In genomic region chr13:46582190-46582589, GRCh38 we compare ENCODE assay signal across 22 cellular contexts. TPM values are rescaled to one million over a fixed set of nuclear protein-coding genes. Genes with fewer than 3 reads are reported as not detected.
DNase-seq lines count a peak whose midpoint lies in the region; ATAC-seq, FAIRE-seq and TF ChIP-seq lines count a peak whose summit lies in the region.
"Had no signal": no experiment of that assay in that cellular context is flagged by ENCODE, and none has a peak within 500 bp of the region (broad histone marks: within the 10 kb centered on the region; RNA-seq: fewer than 3 reads in every experiment).

No MANE protein-coding gene starts in this region.

- H3K79me2 ChIP-seq in HepG2 (ENCODE audit: insufficient read depth, low read length) = peaks cover 69% of the 10 kb centered on the region

- in situ Hi-C loops in HepG2 (cut with HindIII; ENCODE audit: extremely low pct_ligation_motif_present, low pct_unique_long_range_greater_than_20kb) = no loop called here

- H3K27me3 ChIP-seq in HepG2 (ENCODE audit: control insufficient read depth in 1 of 2, insufficient read depth in 2 of 2, low read length in 2 of 2) (no peaks in the 10 kb centered on the region; a peak in 1 of 5 replicates), right lobe of liver (no peaks in the 10 kb centered on the region), ascending aorta (no peaks in the 10 kb centered on the region)

- H3K27ac Mint-ChIP-seq in glutamatergic neuron (ENCODE audit: unreplicated experiment) = peak overlapping the region; percentile 28
- H3K27ac Mint-ChIP-seq: CD4-positive, alpha-beta memory T cell had no signal

- H3K9me3 Mint-ChIP-seq in glutamatergic neuron (ENCODE audit: unreplicated experiment) = peaks cover 3% of the 10 kb centered on the region
- H3K9me3 Mint-ChIP-seq: CD4-positive, alpha-beta memory T cell had no signal

- no peak overlapping the region for H3K4me3 Mint-ChIP-seq in glutamatergic neuron (ENCODE audit: unreplicated experiment)
- H3K4me3 Mint-ChIP-seq: B cell; CD4-positive, alpha-beta memory T cell had no signal

- no peak for TF ChIP-seq RAD21 in HepG2 (CRISPR knock-in tag; IDR thresholded peaks at IDR 0.05)

- H3K4me1 ChIP-seq in HepG2 (ENCODE audit: insufficient read depth, low read length) = peaks cover 47% of the 10 kb centered on the region
- peaks cover 0 to 29% (median 6%) of the 10 kb centered on the region in 4 donors for H3K4me1 ChIP-seq in right lobe of liver
- peaks cover 19 to 52% of the 10 kb centered on the region in 2 donors for H3K4me1 ChIP-seq in ascending aorta

- CTCF ChIA-PET in HepG2 (lab: Yijun Ruan, JAX; ENCODE audit: low intra/inter-chr PET ratio, low total read pairs) = no interaction called here

- H3K4me2 ChIP-seq in HepG2 (ENCODE audit: low read depth, low read length) = no peak overlapping the region

- peaks cover 35% of the 10 kb centered on the region for H4K20me1 ChIP-seq in HepG2 (ENCODE audit: insufficient read depth, low read length)

- ATAC-seq in HepG2 (no peak), right lobe of liver (no peak), HG02884 (IDR thresholded peaks at IDR 0.05; ENCODE audit: unreplicated experiment) (no peak), HG02763 (IDR thresholded peaks at IDR 0.05; ENCODE audit: unreplicated experiment) (no peak)

- peaks cover 0 to 4% of the 10 kb centered on the region in 2 experiments; a peak in 2 of 5 replicates for H3K36me3 ChIP-seq in HepG2 (replicated peaks in 1 of 2; ENCODE audit: control insufficient read depth in 1 of 2, insufficient read depth in 2 of 2, low read length in 2 of 2)
- H3K36me3 ChIP-seq in right lobe of liver = no peaks in the 10 kb centered on the region
- H3K36me3 ChIP-seq in ascending aorta = no peaks in the 10 kb centered on the region

- H3K36me3 Mint-ChIP-seq in glutamatergic neuron (ENCODE audit: unreplicated experiment) = no peaks in the 10 kb centered on the region

- H2AFZ ChIP-seq in HepG2 (ENCODE audit: low read length) = no peak overlapping the region
- H2AFZ ChIP-seq: GM23248 had no signal

- H3K27me3 Mint-ChIP-seq in glutamatergic neuron (ENCODE audit: unreplicated experiment) = peaks cover 6% of the 10 kb centered on the region
- H3K27me3 Mint-ChIP-seq: B cell; CD4-positive, alpha-beta memory T cell had no signal

- TF ChIP-seq CTCF in HepG2 (CRISPR knock-in tag; IDR thresholded peaks at IDR 0.05) (no peak), right lobe of liver (IDR thresholded peaks at IDR 0.05) (no peak), ascending aorta (IDR thresholded peaks at IDR 0.05) (no peak), glutamatergic neuron (IDR thresholded peaks at IDR 0.05; ENCODE audit: partially characterized antibody, unreplicated experiment) (no peak)

- no peak for TF ChIP-seq POLR2A in HepG2 (IDR thresholded peaks at IDR 0.05; ENCODE audit: insufficient read depth in 1 of 2, low read depth in 2 of 2, low read length in 2 of 2)
- no peak for TF ChIP-seq POLR2A in right lobe of liver (IDR thresholded peaks at IDR 0.05)

- peaks cover 44% of the 10 kb centered on the region for H3K4me1 Mint-ChIP-seq in glutamatergic neuron (ENCODE audit: low read depth, unreplicated experiment)

- no peak overlapping the region for H3K4me3 ChIP-seq in HepG2 (replicated peaks in 1 of 3; ENCODE audit: insufficient read depth in 1 of 3, low read depth in 2 of 3, low read length in 3 of 3)
- H3K4me3 ChIP-seq in right lobe of liver = no peak overlapping the region
- no peak overlapping the region for H3K4me3 ChIP-seq in ascending aorta
- H3K4me3 ChIP-seq: GM23248 had no signal

- FAIRE-seq in HepG2 (lab: Jason Lieb, UNC) = no peak
- FAIRE-seq: A204.1, G401.6, GM19239, H1 had no signal

- H3K9me3 ChIP-seq in HepG2 (ENCODE audit: low read length) (no peaks in the 10 kb centered on the region), right lobe of liver (no peaks in the 10 kb centered on the region), ascending aorta (no peaks in the 10 kb centered on the region)
- H3K9me3 ChIP-seq: Caco-2 had no signal

- no peak for TF ChIP-seq EP300 in HepG2 (IDR thresholded peaks at IDR 0.05; ENCODE audit: low read depth in 2 of 2, low read length in 2 of 2)
- TF ChIP-seq EP300 in HepG2 (CRISPR knock-in tag; IDR thresholded peaks at IDR 0.05; ENCODE audit: borderline replicate concordance) = no peak

- BruUV-seq in HepG2 (replicated peaks; lab: Mats Ljungman, UMichigan) = no TSS peak

- whole genome bisulfite sequencing in HepG2 (ENCODE audit: low lambda C conversion rate) = 63% methylated on average over 2 of the region's 2 CpGs
- 80% methylated on average over 1 of the region's 2 CpGs for WGBS in right lobe of liver (ENCODE audit: insufficient coverage, low coverage, low lambda C conversion rate, missing lambda C conversion rate)

- no peak overlapping the region for H3K9ac ChIP-seq in HepG2 (ENCODE audit: insufficient read depth, low read depth, low read length)
- H3K9ac ChIP-seq: GM23248 had no signal

- DNase-seq in HepG2 (ENCODE audit: low spot score) (no peak), right lobe of liver (no peak), ascending aorta (ENCODE audit: low spot score in 2 of 2) (no peak), glutamatergic neuron (no peak), hepatic stellate cell (ENCODE audit: low spot score) (no peak), ecto neural progenitor cell (ENCODE audit: low spot score) (no peak)
- DNase-seq: C1 segment of cervical spinal cord; Caco-2; CD4-positive, alpha-beta memory T cell; DMS153; DND-41; GM23248; H7; HCEC 1CT had no signal

- H3K27ac ChIP-seq in HepG2 (ENCODE audit: extremely low read length, insufficient read depth, low read length) (no peak overlapping the region), right lobe of liver (no peak overlapping the region), ascending aorta (peak overlapping the region; percentile 36 to 66)
- H3K27ac ChIP-seq: 22Rv1, GM23248 had no signal

- POLR2A ChIA-PET in HepG2 (lab: Yijun Ruan, JAX) = no interaction called here

- intact Hi-C loops in HepG2 (cut with micrococcal nuclease; ENCODE audit: unreplicated experiment) (no loop called here), right lobe of liver (cut with DNase I) (no loop called here), ascending aorta (cut with DNase I) (no loop called here)

TF ChIP-seq in HepG2, 621 proteins besides CTCF, POLR2A, EP300 and RAD21:
- TF ChIP-seq, protein P1, sequence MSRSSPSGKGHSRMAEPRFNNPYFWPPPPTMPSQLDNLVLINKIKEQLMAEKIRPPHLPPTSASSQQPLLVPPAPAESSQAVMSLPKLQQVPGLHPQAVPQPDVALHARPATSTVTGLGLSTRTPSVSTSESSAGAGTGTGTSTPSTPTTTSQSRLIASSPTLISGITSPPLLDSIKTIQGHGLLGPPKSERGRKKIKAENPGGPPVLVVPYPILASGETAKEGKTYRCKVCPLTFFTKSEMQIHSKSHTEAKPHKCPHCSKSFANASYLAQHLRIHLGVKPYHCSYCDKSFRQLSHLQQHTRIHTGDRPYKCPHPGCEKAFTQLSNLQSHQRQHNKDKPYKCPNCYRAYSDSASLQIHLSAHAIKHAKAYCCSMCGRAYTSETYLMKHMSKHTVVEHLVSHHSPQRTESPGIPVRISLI (CRISPR knock-in tag; IDR thresholded peaks at IDR 0.05; ENCODE audit: borderline replicate concordance) = peak; percentile 29; the same call in 1 of the 2 replicates
- no peak for TF ChIP-seq RCOR2 (CRISPR knock-in tag; IDR thresholded peaks at IDR 0.05)

RNA-seq across cellular contexts. Expression of gene LRCH1, which starts 29.2 kb away (rescaled TPM):
- total RNA-seq in HepG2 (2016; rRNA removed; fragmentation: Illumina TruSeq; extraction: Trizol) (4.1 and 6.6 TPM in 2 replicates), right lobe of liver (1 to 10 TPM; 5.4 to 9.6 (median 7.7) TPM), ascending aorta (45.4 TPM), glutamatergic neuron (ENCODE audit: unreplicated experiment) (40.6 TPM)
- total RNA-seq in HepG2 (2016; cell fraction: cytosol; rRNA removed; fragmentation: Illumina TruSeq; extraction: Trizol; ENCODE audit: low read depth) = 2.2 and 2.4 TPM in 2 replicates
- total RNA-seq in HepG2 (2016; cell fraction: insoluble cytoplasmic fraction; rRNA removed; fragmentation: Illumina TruSeq; extraction: Trizol) = 4.2 and 6.0 TPM in 2 replicates
- total RNA-seq in HepG2 (2016; cell fraction: membrane; rRNA removed; fragmentation: Illumina TruSeq; extraction: Trizol) = 3.5 and 3.9 TPM in 2 replicates
- 10.2 and 12.6 TPM in 2 replicates for total RNA-seq in HepG2 (2016; cell fraction: nucleus; rRNA removed; fragmentation: Illumina TruSeq; extraction: Trizol)
- 9.2 and 12.6 TPM in 2 replicates for polyA plus RNA-seq in HepG2 (2011; rRNA removed)
- 4.7 and 5.6 TPM in 2 replicates for polyA plus RNA-seq in HepG2 (2011; cell fraction: cytosol; rRNA removed)
- 9.3 and 10.3 TPM in 2 replicates for polyA plus RNA-seq in HepG2 (2011; cell fraction: nucleus; rRNA removed)
- polyA plus RNA-seq in HepG2 (2012) = 7.8 and 9.2 TPM in 2 replicates
- 0.29 and 0.41 TPM in 2 replicates for polyA plus RNA-seq in HepG2 (2016; cell fraction: cytosol; fragmentation: Illumina TruSeq; extraction: Trizol; ENCODE audit: low read depth)
- polyA plus RNA-seq in HepG2 (2016; cell fraction: insoluble cytoplasmic fraction; fragmentation: Illumina TruSeq; extraction: Trizol; ENCODE audit: low read depth) = 6.5 and 7.8 TPM in 2 replicates
- 1.3 and 1.7 TPM in 2 replicates for polyA plus RNA-seq in HepG2 (2016; cell fraction: membrane; fragmentation: Illumina TruSeq; extraction: Trizol; ENCODE audit: low read depth)
- 9.3 TPM in 2 replicates for polyA plus RNA-seq in HepG2 (2016; cell fraction: nucleus; fragmentation: Illumina TruSeq; extraction: Trizol; ENCODE audit: insufficient read depth, low read depth)
- polyA minus RNA-seq in HepG2 (2011; rRNA and poly(A)+ RNA removed; ENCODE audit: low replicate concordance) = 10.6 and 13.7 TPM in 2 replicates
- polyA minus RNA-seq in HepG2 (2011; cell fraction: cytosol; rRNA and poly(A)+ RNA removed) = 8.0 and 9.5 TPM in 2 replicates
- polyA minus RNA-seq in HepG2 (2011; cell fraction: nucleus; rRNA and poly(A)+ RNA removed) = 54.5 and 56.4 TPM in 2 replicates

Comparison
In these comparisons a context has a peak if more than half of its experiments do, and no peak if none do; other contexts are left out.
1. H3K27ac ChIP-seq: peak in ascending aorta (2 of 2); none in HepG2 (single experiment) and right lobe of liver (0 of 3).